ENCODE assay signal across 8 cellular contexts in the genomic region with DNA sequence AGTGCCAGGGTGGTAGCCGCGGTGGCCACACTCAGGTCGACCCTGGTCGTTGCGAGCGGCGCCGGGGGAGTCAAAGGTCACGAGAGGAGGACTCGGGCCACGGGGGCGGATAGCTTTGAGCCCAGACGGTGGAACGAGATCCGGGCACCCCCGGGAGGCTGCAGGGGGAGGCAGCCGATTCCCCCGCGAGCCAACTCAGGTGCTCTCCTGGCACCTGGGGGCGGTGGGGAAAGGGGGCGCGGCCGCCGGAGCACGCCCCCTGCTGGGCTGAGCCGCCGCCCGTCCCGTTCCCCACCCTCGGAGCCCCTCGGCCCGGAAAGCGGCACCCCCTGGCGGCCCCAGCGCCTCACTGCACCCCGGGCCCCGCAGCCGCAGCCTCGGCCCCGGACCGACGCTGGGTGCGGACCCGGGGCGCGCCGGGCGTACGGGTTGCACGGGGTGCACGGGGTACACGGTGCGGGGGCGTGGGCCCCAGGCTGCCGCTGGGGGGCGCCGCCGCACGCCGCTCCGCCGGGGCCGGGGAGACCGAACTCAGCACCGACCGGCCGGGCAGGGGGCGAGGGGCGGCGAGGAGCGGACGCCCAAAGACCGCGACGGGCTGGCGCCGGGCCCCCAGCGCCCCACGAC.
A peak's percentile ranks its signal among the peaks of the same experiment; 100 is the strongest.
DNase-seq lines count a peak whose midpoint lies in the region; ATAC-seq and TF ChIP-seq lines count a peak whose summit lies in the region.

No MANE protein-coding gene starts in this region.

- no peaks in the 10 kb centered on the region for H4K20me1 ChIP-seq in OCI-LY1 (ENCODE audit: insufficient read depth, low read length)

- no peaks in the 10 kb centered on the region for H3K79me2 ChIP-seq in OCI-LY1 (ENCODE audit: insufficient read depth, low read length)

- H3F3A ChIP-seq in OCI-LY1 (ENCODE audit: insufficient read depth, low read length), result no peaks in the 10 kb centered on the region

- H3K4me2 ChIP-seq in OCI-LY1 (ENCODE audit: low read length), result peak overlapping the region; percentile 75

- no peaks in the 10 kb centered on the region for H3K9me3 Mint-ChIP-seq in nephron

- H2AFZ ChIP-seq in OCI-LY1 (ENCODE audit: low read length), result no peak overlapping the region

- no peaks in the 10 kb centered on the region for H3K36me3 Mint-ChIP-seq in nephron (ENCODE audit: low read depth)

- H3K4me3 ChIP-seq in OCI-LY1 (ENCODE audit: low read depth, low read length, poor library complexity, severe bottlenecking), result peak overlapping the region; percentile 57
- peak overlapping the region; percentile 50 for H3K4me3 ChIP-seq in fibroblast of mammary gland (ENCODE audit: control insufficient read depth, low read depth, low read length)

- peak overlapping the region; percentile 22; the same call in 1 of the 2 replicates for H3K9ac ChIP-seq in OCI-LY1 (ENCODE audit: low read length)

- H3K27ac Mint-ChIP-seq in nephron, result peak overlapping the region in 2 of 3 experiments; percentile 73 to 74

- peak; percentile 51 for ATAC-seq in HG03135 (IDR thresholded peaks at IDR 0.05; ENCODE audit: unreplicated experiment)

- H3K27me3 Mint-ChIP-seq in nephron (ENCODE audit: low read depth), result peaks cover 3% of the 10 kb centered on the region

- peak; percentile 20 to 30 for DNase-seq in SHP77 (lab: John Stamatoyannopoulos, UW)
- no peak for DNase-seq in SHP77 treated with DMSO at 0.1 percent for 48 hours (lab: John Stamatoyannopoulos, UW)
- peak; percentile 69 to 78 for DNase-seq in activated T-helper 1 cell treated with anti-CD3 and anti-CD28 coated beads, Interleukin-2, amount 50 U/mL, for 16 hours (ENCODE audit: low read depth in 1 of 2, low spot score in 1 of 2)
- DNase-seq in fibroblast of mammary gland (ENCODE audit: low read depth), result no peak
- DNase-seq in stimulated activated naive CD4-positive, alpha-beta T cell treated with Interleukin-2 at 50 U/mL for 16 hours (lab: John Stamatoyannopoulos, UW), result peak; percentile 72

- H3K36me3 ChIP-seq in OCI-LY1 (ENCODE audit: insufficient read depth, low read length), result no peaks in the 10 kb centered on the region

- H3K9me2 ChIP-seq in OCI-LY1 (ENCODE audit: low read depth, low read length), result no peaks in the 10 kb centered on the region

- H3K27ac ChIP-seq in OCI-LY1 (ENCODE audit: low read depth, low read length, poor library complexity, severe bottlenecking), result no peak overlapping the region

- peak overlapping the region; percentile 92 to 94 (median 93) for H3K4me3 Mint-ChIP-seq in nephron

- peaks cover 7% of the 10 kb centered on the region; the same call in 1 of the 2 replicates for H3K27me3 ChIP-seq in OCI-LY1 (ENCODE audit: insufficient read depth, low read length)

- TF ChIP-seq CTCF in OCI-LY1 (IDR thresholded peaks at IDR 0.05; ENCODE audit: low read length) (peak; percentile 98), fibroblast of mammary gland (conservative IDR thresholded peaks at IDR 0.05; ENCODE audit: control insufficient read depth, insufficient read depth, low read depth, low read length) (peak; percentile 37), nephron (IDR thresholded peaks at IDR 0.05; ENCODE audit: unreplicated experiment in 3 of 3) (peak; percentile 93 to 98 (median 94))

- H3K4me1 ChIP-seq in OCI-LY1 (ENCODE audit: insufficient read depth, low read length, severe bottlenecking), result peaks cover 11% of the 10 kb centered on the region

- H3K4me1 Mint-ChIP-seq in nephron, result peaks cover 34% of the 10 kb centered on the region

- no peaks in the 10 kb centered on the region for H3K9me3 ChIP-seq in OCI-LY1 (ENCODE audit: low read length)

Comparison
In these comparisons a context has a peak if more than half of its experiments do, and no peak if none do; other contexts are left out.
1. DNase-seq: peak in SHP77 (2 of 2), activated T-helper 1 cell treated with anti-CD3 and anti-CD28 coated beads, Interleukin-2, amount 50 U/mL, for 16 hours (2 of 2) and stimulated activated naive CD4-positive, alpha-beta T cell treated with Interleukin-2 at 50 U/mL for 16 hours (single experiment); none in SHP77 treated with DMSO at 0.1 percent for 48 hours (single experiment) and fibroblast of mammary gland (single experiment).
2. CTCF ChIP-seq: peak in every context shown above with its lines; median percentile 98 in OCI-LY1; 94 in nephron; 37 in fibroblast of mammary gland.